In genomic region chr2:23547725-23548124, GRCh38 we compare ENCODE assay signal across 17 cellular contexts.
"Had no signal": no experiment of that assay in that cellular context is flagged by ENCODE, and none has a peak within 500 bp of the region (broad histone marks: within the 10 kb centered on the region; RNA-seq: fewer than 3 reads in every experiment).

No MANE protein-coding gene starts in this region.

- H3K27me3 Mint-ChIP-seq: activated CD8-positive, alpha-beta T cell treated with anti-CD3 and anti-CD28 coated beads for 36 hours; activated naive CD8-positive, alpha-beta T cell treated with anti-CD3 and anti-CD28 coated beads for 36 hours; stimulated activated naive CD8-positive, alpha-beta T cell treated with anti-CD3 and anti-CD28 coated beads, Interleukin-15, amount 100 ng/mL, for 72 hours had no signal

- DNase-seq: activated CD8-positive, alpha-beta memory T cell treated with anti-CD3 and anti-CD28 coated beads, Interleukin-2, amount 50 U/mL, for 4 hours; activated CD8-positive, alpha-beta T cell treated with anti-CD3 and anti-CD28 coated beads for 36 hours; activated gamma-delta T cell treated with Interleukin-2 at 50 U/mL for 16 hours; activated naive CD8-positive, alpha-beta T cell treated with anti-CD3 and anti-CD28 coated beads for 36 hours; activated T-cell treated with anti-CD3 and anti-CD28 coated beads, Interleukin-2, amount 50 U/mL, for 72 hours; foreskin melanocyte; heart right ventricle; islet precursor cell; mesenchymal stem cell; nephron progenitor cell; ovary; stimulated activated CD4-positive, alpha-beta T cell treated with anti-CD3 and anti-CD28 coated beads, Interleukin-4, amount 100 ng/mL, for 4 hours; stimulated activated naive CD8-positive, alpha-beta T cell treated with anti-CD3 and anti-CD28 coated beads, Interleukin-15, amount 100 ng/mL, for 72 hours; testis had no signal

- H3K9me3 Mint-ChIP-seq: activated CD8-positive, alpha-beta T cell treated with anti-CD3 and anti-CD28 coated beads for 36 hours; activated naive CD8-positive, alpha-beta T cell treated with anti-CD3 and anti-CD28 coated beads for 36 hours; activated T-cell treated with anti-CD3 and anti-CD28 coated beads, Interleukin-2, amount 50 U/mL, for 72 hours; nephron progenitor cell; stimulated activated naive CD8-positive, alpha-beta T cell treated with anti-CD3 and anti-CD28 coated beads, Interleukin-15, amount 100 ng/mL, for 72 hours; T-helper 2 cell treated with Interferon-gamma antibody and Interleukin-4, amounts not matched to agents 5 μg/mL and 100 μg/mL, for 36 hours had no signal

- H3K36me3 ChIP-seq: breast epithelium, heart right ventricle, left lung, ovary had no signal

- H3K9me3 ChIP-seq: breast epithelium, heart right ventricle, left lung, ovary, testis had no signal

- H3K4me3 Mint-ChIP-seq: activated CD8-positive, alpha-beta T cell treated with anti-CD3 and anti-CD28 coated beads for 36 hours; activated naive CD8-positive, alpha-beta T cell treated with anti-CD3 and anti-CD28 coated beads for 36 hours; activated T-cell treated with anti-CD3 and anti-CD28 coated beads, Interleukin-2, amount 50 U/mL, for 72 hours; nephron progenitor cell; stimulated activated naive CD8-positive, alpha-beta T cell treated with anti-CD3 and anti-CD28 coated beads, Interleukin-15, amount 100 ng/mL, for 72 hours; T-helper 2 cell treated with Interferon-gamma antibody and Interleukin-4, amounts not matched to agents 5 μg/mL and 100 μg/mL, for 36 hours had no signal

- H3K36me3 Mint-ChIP-seq: activated naive CD8-positive, alpha-beta T cell treated with anti-CD3 and anti-CD28 coated beads for 36 hours had no signal

- ATAC-seq: activated CD8-positive, alpha-beta T cell treated with anti-CD3 and anti-CD28 coated beads for 36 hours; activated T-cell treated with anti-CD3 and anti-CD28 coated beads, Interleukin-2, amount 50 U/mL, for 72 hours; left lung; stimulated activated naive CD8-positive, alpha-beta T cell treated with anti-CD3 and anti-CD28 coated beads, Interleukin-15, amount 100 ng/mL, for 72 hours had no signal

- H3K27me3 ChIP-seq: left lung, ovary, testis had no signal

- H3K4me1 ChIP-seq: breast epithelium, left lung had no signal

- H3K27ac ChIP-seq: heart right ventricle, left lung, ovary, testis had no signal

- H3K4me3 ChIP-seq: breast epithelium, heart right ventricle, left lung, ovary, testis had no signal

- H3K27ac Mint-ChIP-seq: activated CD8-positive, alpha-beta T cell treated with anti-CD3 and anti-CD28 coated beads for 36 hours; activated naive CD8-positive, alpha-beta T cell treated with anti-CD3 and anti-CD28 coated beads for 36 hours; activated T-cell treated with anti-CD3 and anti-CD28 coated beads, Interleukin-2, amount 50 U/mL, for 72 hours; stimulated activated naive CD8-positive, alpha-beta T cell treated with anti-CD3 and anti-CD28 coated beads, Interleukin-15, amount 100 ng/mL, for 72 hours; T-helper 2 cell treated with Interferon-gamma antibody and Interleukin-4, amounts not matched to agents 5 μg/mL and 100 μg/mL, for 36 hours had no signal
